Comparison of ENCODE assay signal across 30 cellular contexts in the genomic region with DNA sequence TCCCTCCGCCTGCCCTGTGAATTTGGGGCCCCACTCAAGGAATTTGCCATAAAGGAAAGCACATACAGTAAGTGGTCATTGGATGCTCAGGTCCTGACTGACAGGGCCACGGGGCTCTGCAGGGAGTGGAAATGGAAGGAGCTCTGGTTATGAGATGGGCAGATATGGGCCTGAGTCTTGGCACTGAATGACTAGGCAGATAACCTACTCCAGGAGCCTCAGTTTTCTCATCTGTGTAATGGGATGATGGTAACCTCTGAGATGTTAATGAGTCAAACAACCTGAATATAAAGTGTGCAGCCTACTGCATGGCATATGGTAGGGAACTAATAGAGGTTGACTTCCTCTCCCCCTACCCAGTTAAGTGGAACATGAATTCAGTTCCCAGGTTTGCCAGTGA.
"Had no signal": no experiment of that assay in that cellular context is flagged by ENCODE, and none has a peak within 500 bp of the region (broad histone marks: within the 10 kb centered on the region; RNA-seq: fewer than 3 reads in every experiment).

No MANE protein-coding gene starts in this region.

- DNase-seq: activated B cell treated with CpG ODN at 0.5 μM for 24 hours; activated CD4-positive, alpha-beta memory T cell treated with anti-CD3 and anti-CD28 coated beads for 36 hours; activated CD4-positive, alpha-beta T cell treated with anti-CD3 and anti-CD28 coated beads for 4 hours; activated CD4-positive, alpha-beta T cell treated with anti-CD3 and anti-CD28 coated beads, Interleukin-2, amount 50 U/mL, for 1 hour; activated CD4-positive, CD25-positive, alpha-beta regulatory T cell treated with anti-CD3 and anti-CD28 coated beads, Interleukin-2, amount 50 U/mL, for 72 hours; activated CD8-positive, alpha-beta memory T cell treated with anti-CD3 and anti-CD28 coated beads, Interleukin-2, amount 50 U/mL, for 4 hours; activated effector memory CD4-positive, alpha-beta T cell treated with Interleukin-2 at 50 U/mL for 16 hours; activated naive CD4-positive, alpha-beta T cell treated with anti-CD3 and anti-CD28 coated beads, Interleukin-2, amount 10 ng/mL, durations not matched to agents 7 days and 5 days; activated naive CD8-positive, alpha-beta T cell treated with anti-CD3 and anti-CD28 coated beads, Interleukin-2, amount 50 U/mL, for 24 hours; activated T-cell treated with anti-CD3 and anti-CD28 coated beads for 4 hours; activated T-cell treated with anti-CD3 and anti-CD28 coated beads, Interleukin-2, amount 50 U/mL, for 4 hours; brain microvascular endothelial cell; Karpas-422; NCI-H1105; NCI-H1436; NCI-H1694; NCI-H1930; NCI-H2081 treated with DMSO at 0.1 percent for 48 hours; NCI-H345; NCI-H526; NCI-H748 treated with DMSO at 0.1 percent for 48 hours; NK-92 treated with Interleukin-12 subunit alpha and Interleukin-12 subunit beta, amount 100 ng/mL, for 24 hours; PC-3; Peyer's patch; RPMI8226; SIG-M5; T-helper 1 cell; T-helper 9 cell had no signal

- ATAC-seq: activated naive CD8-positive, alpha-beta T cell treated with anti-CD3 and anti-CD28 coated beads, Interleukin-2, amount 50 U/mL, for 24 hours; activated T-cell treated with anti-CD3 and anti-CD28 coated beads, Interleukin-2, amount 50 U/mL, for 4 hours; PC-3; SK-N-SH treated with all-trans-retinoic acid at 6 μM for 48 hours had no signal

- H3K4me3 ChIP-seq: Peyer's patch had no signal

- H3K27ac ChIP-seq: brain microvascular endothelial cell, Peyer's patch, VCaP had no signal

- H3K9me3 ChIP-seq: Peyer's patch had no signal

- H3K4me1 ChIP-seq: Peyer's patch had no signal

- H3K27me3 ChIP-seq: brain microvascular endothelial cell, Peyer's patch had no signal
